9 cellular contexts compared by ENCODE assay signal in the genomic region with DNA sequence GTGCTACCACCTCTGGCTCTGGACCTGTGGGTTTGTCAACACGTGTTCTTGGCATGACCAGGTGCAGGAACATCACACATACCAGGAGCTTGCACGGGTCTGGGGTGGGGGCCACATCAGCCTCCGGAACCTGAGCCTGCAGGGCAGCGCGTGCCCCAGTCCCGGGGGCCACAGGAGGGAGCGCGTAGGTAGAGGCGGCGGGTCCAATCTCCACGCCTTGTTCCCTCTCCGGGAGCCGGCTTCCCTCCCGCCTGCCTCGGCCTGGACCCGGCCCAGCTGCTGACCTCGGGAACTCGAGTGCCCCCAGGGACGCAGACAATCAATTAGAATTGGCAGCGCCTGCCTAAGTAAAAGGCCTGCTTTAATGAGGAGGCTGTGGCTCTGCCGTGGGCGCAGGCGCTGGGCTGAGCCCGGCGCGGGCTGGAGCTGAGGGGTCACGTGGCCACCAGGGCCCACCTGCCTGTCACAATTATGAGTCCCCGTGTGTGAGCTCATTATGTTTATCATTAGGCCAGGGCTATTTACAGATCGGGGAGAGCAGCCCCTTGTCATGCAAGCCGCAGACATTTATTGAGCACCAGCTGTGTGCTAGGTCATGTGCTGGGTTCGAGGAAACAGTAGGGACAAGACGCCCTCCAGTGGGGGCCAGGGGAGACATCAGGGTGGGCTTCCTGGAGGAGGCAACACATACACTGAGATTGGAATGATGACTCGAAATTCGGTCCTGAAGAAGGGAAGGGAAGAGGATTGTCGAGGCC. TPM values are rescaled to one million over a fixed set of nuclear protein-coding genes. Genes with fewer than 3 reads are reported as not detected.
A peak's percentile ranks its signal among the peaks of the same experiment; 100 is the strongest.
DNase-seq lines count a peak whose midpoint lies in the region; ATAC-seq and TF ChIP-seq lines count a peak whose summit lies in the region.
"Had no signal": no experiment of that assay in that cellular context is flagged by ENCODE, and none has a peak within 500 bp of the region (broad histone marks: within the 10 kb centered on the region; RNA-seq: fewer than 3 reads in every experiment).

No MANE protein-coding gene starts in this region.

- no peak for TF ChIP-seq CTCF in adrenal gland (IDR thresholded peaks at IDR 0.05)

- peak; percentile 66 for DNase-seq in NCI-H1417 treated with DMSO at 0.1 percent for 48 hours (lab: John Stamatoyannopoulos, UW)
- peak; percentile 53 to 84 (median 78) for DNase-seq in adrenal gland
- peak; percentile 83 for DNase-seq in left lobe of liver (ENCODE audit: low spot score)
- no peak for DNase-seq in NCI-H226
- DNase-seq in T-helper 1 cell, result no peak
- no peak for DNase-seq in activated T-cell treated with anti-CD3 and anti-CD28 coated beads, Interleukin-2, amount 50 U/mL, for 24 hours
- DNase-seq: cerebellar nuclear complex had no signal

- ATAC-seq in left lobe of liver (peak; percentile 94), GM19351 (IDR thresholded peaks at IDR 0.05; ENCODE audit: unreplicated experiment) (no peak)

- H3K27ac ChIP-seq in BLaER1, result no peak overlapping the region
- H3K27ac ChIP-seq in adrenal gland, result no peak overlapping the region

- no peaks in the 10 kb centered on the region for H4K20me1 ChIP-seq in BLaER1

- no peaks in the 10 kb centered on the region for H3K4me1 Mint-ChIP-seq in activated T-cell treated with anti-CD3 and anti-CD28 coated beads, Interleukin-2, amount 50 U/mL, for 24 hours (ENCODE audit: low read depth)

- TF ChIP-seq POLR2A in adrenal gland (IDR thresholded peaks at IDR 0.05), result no peak

- H3K27me3 ChIP-seq in BLaER1 (no peaks in the 10 kb centered on the region), adrenal gland (no peaks in the 10 kb centered on the region)

- peak overlapping the region; percentile 15 for H3K4me2 ChIP-seq in BLaER1

- no peaks in the 10 kb centered on the region for H3K9me3 Mint-ChIP-seq in activated T-cell treated with anti-CD3 and anti-CD28 coated beads, Interleukin-2, amount 50 U/mL, for 24 hours

- no peak overlapping the region for H3K9ac ChIP-seq in BLaER1

- H3K4me3 Mint-ChIP-seq in activated T-cell treated with anti-CD3 and anti-CD28 coated beads, Interleukin-2, amount 50 U/mL, for 24 hours, result no peak overlapping the region

- no peak overlapping the region for H3K27ac Mint-ChIP-seq in activated T-cell treated with anti-CD3 and anti-CD28 coated beads, Interleukin-2, amount 50 U/mL, for 24 hours

- intact Hi-C loops in adrenal gland (cut with DNase I), result no loop called here

- H3K4me3 ChIP-seq in BLaER1 (no peak overlapping the region), adrenal gland (peak overlapping the region in 1 of 4 donors; percentile 20)

- H3K27me3 Mint-ChIP-seq in activated T-cell treated with anti-CD3 and anti-CD28 coated beads, Interleukin-2, amount 50 U/mL, for 24 hours, result peaks cover 36% of the 10 kb centered on the region

- peaks cover 60% of the 10 kb centered on the region for H3K4me1 ChIP-seq in BLaER1
- H3K4me1 ChIP-seq in adrenal gland (replicated peaks in 1 of 2), result peaks cover 4 to 16% of the 10 kb centered on the region in 2 donors

- no peaks in the 10 kb centered on the region for H3K36me3 Mint-ChIP-seq in activated T-cell treated with anti-CD3 and anti-CD28 coated beads, Interleukin-2, amount 50 U/mL, for 24 hours (ENCODE audit: low read depth)

- 10 to 56% (median 25%) methylated on average over 7 to 35 of the region's 35 CpGs for WGBS in adrenal gland, 4 donors

- H3K36me3 ChIP-seq in BLaER1 (no peaks in the 10 kb centered on the region), adrenal gland (replicated peaks in 1 of 2) (no peaks in the 10 kb centered on the region)

- H3K9me3 ChIP-seq in BLaER1 (no peaks in the 10 kb centered on the region), adrenal gland (replicated peaks in 1 of 3) (no peaks in the 10 kb centered on the region)

RNA-seq across cellular contexts. Expression of a gene that starts 32.2 kb away (rescaled TPM):
- total RNA-seq in adrenal gland, result 1 to 10 TPM; 3.9 to 8.1 (median 5.5) TPM
- 10 to 100 TPM in 1 of 3 donors, 1 to 10 TPM in 2; 2.6 to 13.8 (median 5.8) TPM for polyA plus RNA-seq in adrenal gland
- total RNA-seq in left lobe of liver, result 24.5 TPM

RNA-seq across cellular contexts. Expression of a gene that starts 47.6 kb away (rescaled TPM):
- total RNA-seq in adrenal gland (10 to 100 TPM; 12.9 to 59.2 (median 40.5) TPM), left lobe of liver (1.8 TPM)
- 10 to 100 TPM in 2 of 3 donors, 1 to 10 TPM in 1; 3.1 to 19.8 (median 15.9) TPM for polyA plus RNA-seq in adrenal gland

Comparison
In these comparisons a context has a peak if more than half of its experiments do, and no peak if none do; other contexts are left out.
1. DNase-seq: peak in NCI-H1417 treated with DMSO at 0.1 percent for 48 hours (single experiment), adrenal gland (7 of 7) and left lobe of liver (single experiment); none in NCI-H226 (single experiment), T-helper 1 cell (0 of 5) and activated T-cell treated with anti-CD3 and anti-CD28 coated beads, Interleukin-2, amount 50 U/mL, for 24 hours (single experiment).